Comparison of ENCODE assay signal across 1 cellular context in genomic region chr2:46131-46470, GRCh38.
TF ChIP-seq lines count a peak whose summit lies in the region.

No MANE protein-coding gene starts in this region.

TF ChIP-seq in H1, 55 proteins besides CTCF, POLR2A, EP300 and RAD21 (continued from another document):
- TF ChIP-seq USF2 (IDR thresholded peaks at IDR 0.05; ENCODE audit: low read length) (no peak), TEAD4 (IDR thresholded peaks at IDR 0.05; ENCODE audit: low read depth, low read length) (no peak), ATF2 (IDR thresholded peaks at IDR 0.05; ENCODE audit: low read length) (no peak), MAX (IDR thresholded peaks at IDR 0.05) (no peak), ZNF274 (IDR thresholded peaks at IDR 0.05; ENCODE audit: borderline replicate concordance, extremely low read depth, low read length) (no peak), SUZ12 (IDR thresholded peaks at IDR 0.05; ENCODE audit: low read length) (no peak), CREB1 (IDR thresholded peaks at IDR 0.05) (no peak), KDM4A (IDR thresholded peaks at IDR 0.05; ENCODE audit: low read depth, low read length, severe bottlenecking) (peak; percentile 34)
